Comparison of ENCODE assay signal across 19 cellular contexts in the genomic region with DNA sequence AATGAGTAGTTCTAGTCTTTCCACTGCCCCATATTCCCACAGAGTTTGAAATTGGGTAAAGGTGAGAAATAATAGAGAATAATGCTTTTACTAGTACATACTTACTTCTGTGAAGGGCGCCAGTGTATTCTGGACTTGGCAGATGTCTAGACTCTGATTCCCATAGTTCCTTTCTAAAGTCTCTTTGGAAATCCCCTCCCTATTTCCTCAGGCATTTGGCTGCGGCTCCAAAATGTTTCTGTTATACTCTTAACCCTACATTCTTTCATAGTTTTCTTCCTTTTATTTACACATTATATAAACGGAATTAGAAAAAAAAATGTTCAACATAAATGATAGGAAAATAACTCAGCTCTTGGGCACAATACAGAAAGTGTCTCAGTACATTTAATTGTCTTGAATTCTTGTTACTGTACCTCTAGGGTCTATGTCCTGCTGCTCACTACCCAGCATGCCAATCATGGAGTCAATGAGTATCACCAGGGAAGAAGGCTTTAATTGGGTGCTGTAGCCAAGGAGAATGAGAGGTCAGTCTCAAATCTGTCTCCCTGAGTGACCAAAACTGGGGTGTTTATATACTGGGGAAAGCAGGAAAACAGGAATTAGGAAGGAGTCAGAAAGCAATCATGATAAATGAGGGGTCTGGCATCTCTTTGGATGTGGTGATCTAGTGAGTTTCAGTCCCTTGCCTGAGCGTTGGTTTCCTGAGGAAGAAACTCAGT.
A peak's percentile ranks its signal among the peaks of the same experiment; 100 is the strongest.
DNase-seq lines count a peak whose midpoint lies in the region; ATAC-seq and TF ChIP-seq lines count a peak whose summit lies in the region.
"Had no signal": no experiment of that assay in that cellular context is flagged by ENCODE, and none has a peak within 500 bp of the region (broad histone marks: within the 10 kb centered on the region; RNA-seq: fewer than 3 reads in every experiment).

No MANE protein-coding gene starts in this region.

- TF ChIP-seq CTCF in left ventricle myocardium inferior (IDR thresholded peaks at IDR 0.05; ENCODE audit: borderline replicate concordance) (no peak), fibroblast of pulmonary artery (IDR thresholded peaks at IDR 0.05; ENCODE audit: low read length, missing control alignments) (no peak)

- H3K4me3 ChIP-seq in right cardiac atrium (ENCODE audit: low read length) (no peak overlapping the region), left ventricle myocardium inferior (no peak overlapping the region), fibroblast of pulmonary artery (replicated peaks; ENCODE audit: low read depth, low read length) (no peak overlapping the region)
- H3K4me3 ChIP-seq: HAP-1, K562, Peyer's patch had no signal

- no peaks in the 10 kb centered on the region for H3K9me3 ChIP-seq in right cardiac atrium (ENCODE audit: control insufficient read depth, low read length)
- no peaks in the 10 kb centered on the region for H3K9me3 ChIP-seq in left ventricle myocardium inferior (replicated peaks)
- H3K9me3 ChIP-seq: BE2C, HAP-1, Peyer's patch had no signal

- H3K27me3 ChIP-seq in right cardiac atrium (ENCODE audit: control insufficient read depth, insufficient read depth) = no peaks in the 10 kb centered on the region
- no peaks in the 10 kb centered on the region for H3K27me3 ChIP-seq in left ventricle myocardium inferior (ENCODE audit: low read depth)
- H3K27me3 ChIP-seq: BE2C, Peyer's patch had no signal

- DNase-seq in right cardiac atrium (peak in 1 of 3 donors; percentile 10), left ventricle myocardium inferior (no peak), cerebellar cortex (ENCODE audit: low spot score) (peak; percentile 84), fibroblast of pulmonary artery (ENCODE audit: low read depth) (peak; percentile 75), NCI-H345 treated with DMSO at 0.1 percent for 48 hours (lab: John Stamatoyannopoulos, UW; ENCODE audit: unreplicated experiment) (no peak), HuH-7 (ENCODE audit: low spot score) (no peak), medulla oblongata (ENCODE audit: extremely low spot score) (no peak)
- DNase-seq: BE2C; CD4-positive, alpha-beta T cell; DMS53; NCI-H1436; NCI-H2081 treated with DMSO at 0.1 percent for 48 hours; NCI-H524; Peyer's patch; SHP77 treated with DMSO at 0.1 percent for 48 hours had no signal

- intact Hi-C loops in right cardiac atrium (cut with DNase I) (no loop called here), left ventricle myocardium inferior (cut with micrococcal nuclease) (no loop called here)

- H3K27ac ChIP-seq in right cardiac atrium (ENCODE audit: low read length) = no peak overlapping the region
- no peak overlapping the region for H3K27ac ChIP-seq in left ventricle myocardium inferior (replicated peaks)
- H3K27ac ChIP-seq: 22Rv1, Peyer's patch had no signal

- peak; percentile 41 to 47 for ATAC-seq in right cardiac atrium
- ATAC-seq in HG03432 (IDR thresholded peaks at IDR 0.05; ENCODE audit: unreplicated experiment) = no peak
- ATAC-seq: K562 had no signal

- H3K4me1 ChIP-seq in right cardiac atrium (ENCODE audit: control insufficient read depth, insufficient read depth, low read length) = no peaks in the 10 kb centered on the region
- H3K4me1 ChIP-seq in left ventricle myocardium inferior = peaks cover 4% of the 10 kb centered on the region
- H3K4me1 ChIP-seq: Peyer's patch had no signal

- 46% methylated on average over 4 of the region's 4 CpGs for WGBS in right cardiac atrium

- no peaks in the 10 kb centered on the region for H3K36me3 ChIP-seq in left ventricle myocardium inferior
- H3K36me3 ChIP-seq: BE2C, HAP-1, Peyer's patch had no signal

Comparison
In these comparisons a context has a peak if more than half of its experiments do, and no peak if none do; other contexts are left out.
1. DNase-seq: peak in cerebellar cortex (single experiment) and fibroblast of pulmonary artery (single experiment); none in left ventricle myocardium inferior (single experiment), NCI-H345 treated with DMSO at 0.1 percent for 48 hours (single experiment), HuH-7 (single experiment) and medulla oblongata (single experiment).